ENCODE assay signal across 8 cellular contexts in genomic region chr13:109743706-109744453, GRCh38. TPM values are rescaled to one million over a fixed set of nuclear protein-coding genes. Genes with fewer than 3 reads are reported as not detected.
DNase-seq lines count a peak whose midpoint lies in the region; ATAC-seq lines count a peak whose summit lies in the region.

No MANE protein-coding gene starts in this region.

- no peak overlapping the region for H3K4me3 ChIP-seq in naive thymus-derived CD4-positive, alpha-beta T cell (ENCODE audit: low read length)

- no peaks in the 10 kb centered on the region for H3K27me3 ChIP-seq in naive thymus-derived CD4-positive, alpha-beta T cell (ENCODE audit: control insufficient read depth in 2 of 2, insufficient read depth in 2 of 2, low read length in 2 of 2)

- peak; percentile 84 for ATAC-seq in GM21447 (IDR thresholded peaks at IDR 0.05; ENCODE audit: unreplicated experiment)
- peak; percentile 60 for ATAC-seq in naive thymus-derived CD4-positive, alpha-beta T cell

- POLR2A ChIA-PET in naive thymus-derived CD4-positive, alpha-beta T cell (lab: Charles Lee): interaction anchor here (0.6 to 1.5 kb wide), 3 partner anchors 41 to 1381 kb away, joined by 3 to 4 read pairs (median 3); no protein-coding TSS in a partner anchor

- no peaks in the 10 kb centered on the region for H3K9me3 ChIP-seq in naive thymus-derived CD4-positive, alpha-beta T cell (ENCODE audit: control insufficient read depth in 2 of 3, low read length in 3 of 3)

- peaks cover 0 to 3% (median 0%) of the 10 kb centered on the region in 11 donors for H3K9me3 Mint-ChIP-seq in naive thymus-derived CD4-positive, alpha-beta T cell

- peaks cover 6 to 11% of the 10 kb centered on the region in 2 donors for H3K4me1 ChIP-seq in naive thymus-derived CD4-positive, alpha-beta T cell (ENCODE audit: control insufficient read depth in 2 of 2, insufficient read depth in 2 of 2, low read length in 2 of 2)

- H3K27me3 Mint-ChIP-seq in naive thymus-derived CD4-positive, alpha-beta T cell: peaks cover 0 to 13% (median 4%) of the 10 kb centered on the region in 5 donors

- intact Hi-C loops in naive thymus-derived CD4-positive, alpha-beta T cell (cut with micrococcal nuclease): no loop called here

- peak overlapping the region in 2 of 9 donors; percentile 18 to 33 for H3K27ac Mint-ChIP-seq in naive thymus-derived CD4-positive, alpha-beta T cell

- no peaks in the 10 kb centered on the region for H3K36me3 ChIP-seq in naive thymus-derived CD4-positive, alpha-beta T cell (ENCODE audit: control insufficient read depth in 2 of 3, insufficient read depth in 3 of 3, low read length in 3 of 3)

- CTCF ChIA-PET in naive thymus-derived CD4-positive, alpha-beta T cell (lab: Charles Lee): interaction anchor here (0.6 to 1.2 kb wide), 2 partner anchors 12 to 18 kb away, joined by 3 read pairs; no protein-coding TSS in a partner anchor

- no peak overlapping the region for H3K27ac ChIP-seq in naive thymus-derived CD4-positive, alpha-beta T cell (ENCODE audit: low read depth, low read length)

- H3K4me3 Mint-ChIP-seq in naive thymus-derived CD4-positive, alpha-beta T cell: peak overlapping the region in 5 of 10 donors; percentile 10 to 48 (median 35)

- peaks cover 0 to 7% (median 0%) of the 10 kb centered on the region in 5 donors for H3K36me3 Mint-ChIP-seq in naive thymus-derived CD4-positive, alpha-beta T cell

- DNase-seq in DMS 273 (lab: John Stamatoyannopoulos, UW; ENCODE audit: unreplicated experiment) (peak; percentile 81), NCI-H1694 treated with DMSO at 0.1 percent for 48 hours (lab: John Stamatoyannopoulos, UW) (peak; percentile 75), amniotic stem cell (lab: John Stamatoyannopoulos, UW) (peak; percentile 11), NCI-H2029 (lab: John Stamatoyannopoulos, UW) (no peak), NCI-H128 (lab: John Stamatoyannopoulos, UW; ENCODE audit: unreplicated experiment) (no peak)
- no peak for DNase-seq in naive thymus-derived CD4-positive, alpha-beta T cell
- no peak for DNase-seq in effector CD4-positive, alpha-beta T cell

- peaks cover 10 to 20% (median 12%) of the 10 kb centered on the region in 7 donors for H3K4me1 Mint-ChIP-seq in naive thymus-derived CD4-positive, alpha-beta T cell

RNA-seq across cellular contexts. Expression of gene IRS2, which starts 42.5 kb away (rescaled TPM):
- total RNA-seq in naive thymus-derived CD4-positive, alpha-beta T cell: 10 to 100 TPM in 4 of 5 experiments, 1 to 10 TPM in 1; 3.8 to 94.9 (median 26.9) TPM
- polyA plus RNA-seq in naive thymus-derived CD4-positive, alpha-beta T cell: 1 to 10 TPM; 2.7 to 2.9 TPM

Comparison
In these comparisons a context has a peak if more than half of its experiments do, and no peak if none do; other contexts are left out.
1. DNase-seq: peak in DMS 273 (single experiment), NCI-H1694 treated with DMSO at 0.1 percent for 48 hours (single experiment) and amniotic stem cell (single experiment); none in naive thymus-derived CD4-positive, alpha-beta T cell (0 of 9), NCI-H2029 (single experiment), effector CD4-positive, alpha-beta T cell (single experiment) and NCI-H128 (single experiment).